ENCODE assay signal across 11 cellular contexts in the genomic region with DNA sequence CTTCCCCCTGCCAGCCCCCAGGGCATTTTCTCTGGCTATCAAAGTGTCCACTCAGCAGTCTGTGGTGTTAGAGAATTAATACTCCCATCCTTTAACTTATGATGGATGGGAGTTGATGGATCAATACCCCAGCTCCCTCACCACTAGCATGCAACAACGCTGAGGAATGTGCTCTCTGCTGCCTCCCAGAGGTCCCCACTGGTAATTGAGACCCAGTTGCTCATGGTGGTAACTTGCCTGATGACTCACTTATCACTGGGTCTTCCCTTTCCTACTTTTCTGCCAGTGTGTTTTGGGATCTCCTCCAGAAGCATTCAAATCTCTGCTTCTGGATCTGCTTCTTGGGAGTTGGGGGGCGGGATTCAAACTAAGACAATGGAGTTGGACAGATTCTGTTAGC. TPM values are rescaled to one million over a fixed set of nuclear protein-coding genes. Genes with fewer than 3 reads are reported as not detected.
DNase-seq lines count a peak whose midpoint lies in the region; ATAC-seq and TF ChIP-seq lines count a peak whose summit lies in the region.
"Had no signal": no experiment of that assay in that cellular context is flagged by ENCODE, and none has a peak within 500 bp of the region (broad histone marks: within the 10 kb centered on the region; RNA-seq: fewer than 3 reads in every experiment).

No MANE protein-coding gene starts in this region.

- H3K9me3 Mint-ChIP-seq in activated CD4-positive, alpha-beta T cell treated with anti-CD3 and anti-CD28 coated beads, Interleukin-2, amount 10 ng/mL, durations not matched to agents 7 days and 5 days, result peaks cover 14% of the 10 kb centered on the region
- H3K9me3 Mint-ChIP-seq in nephron progenitor cell, result peaks cover 8% of the 10 kb centered on the region
- H3K9me3 Mint-ChIP-seq in stimulated activated naive B cell treated with anti-CD40 and anti-IgM and Interleukin-4, amounts not matched to agents 10 μg/mL and 1 μg/mL and 100 μg/mL, for 72 hours, result peaks cover 9 to 13% of the 10 kb centered on the region in 2 donors

- no peak overlapping the region for H3K4me3 Mint-ChIP-seq in activated CD4-positive, alpha-beta T cell treated with anti-CD3 and anti-CD28 coated beads, Interleukin-2, amount 10 ng/mL, durations not matched to agents 7 days and 5 days
- no peak overlapping the region for H3K4me3 Mint-ChIP-seq in nephron progenitor cell
- no peak overlapping the region for H3K4me3 Mint-ChIP-seq in stimulated activated naive B cell treated with anti-CD40 and anti-IgM and Interleukin-4, amounts not matched to agents 10 μg/mL and 1 μg/mL and 100 μg/mL, for 72 hours
- H3K4me3 Mint-ChIP-seq: brain had no signal

- ATAC-seq in HG02870 (IDR thresholded peaks at IDR 0.05; ENCODE audit: unreplicated experiment), result no peak
- no peak for ATAC-seq in HG02610 (IDR thresholded peaks at IDR 0.05; ENCODE audit: unreplicated experiment)
- ATAC-seq in stimulated activated naive B cell treated with anti-CD40 and anti-IgM and Interleukin-4, amounts not matched to agents 10 μg/mL and 1 μg/mL and 100 μg/mL, for 72 hours (replicated peaks), result no peak

- POLR2A ChIA-PET in activated CD4-positive, alpha-beta T cell treated with anti-CD3 and anti-CD28 coated beads, Interleukin-2, amount 10 ng/mL, durations not matched to agents 7 days and 5 days (lab: Charles Lee), result no interaction called here

- H3K36me3 Mint-ChIP-seq in activated CD4-positive, alpha-beta T cell treated with anti-CD3 and anti-CD28 coated beads, Interleukin-2, amount 10 ng/mL, durations not matched to agents 7 days and 5 days (ENCODE audit: low read depth), result no peaks in the 10 kb centered on the region
- no peaks in the 10 kb centered on the region for H3K36me3 Mint-ChIP-seq in nephron progenitor cell (ENCODE audit: low read depth)
- peaks cover 3 to 6% of the 10 kb centered on the region in 2 donors for H3K36me3 Mint-ChIP-seq in stimulated activated naive B cell treated with anti-CD40 and anti-IgM and Interleukin-4, amounts not matched to agents 10 μg/mL and 1 μg/mL and 100 μg/mL, for 72 hours
- H3K36me3 Mint-ChIP-seq: brain had no signal

- peaks cover 12% of the 10 kb centered on the region for H3K9me3 ChIP-seq in WERI-Rb-1 (ENCODE audit: severe bottlenecking)

- CTCF ChIA-PET in activated CD4-positive, alpha-beta T cell treated with anti-CD3 and anti-CD28 coated beads, Interleukin-2, amount 10 ng/mL, durations not matched to agents 7 days and 5 days (lab: Charles Lee), result interaction anchor here (0.6 to 1.0 kb wide), 2 partner anchors 333 to 466 kb away, joined by 3 to 4 read pairs; no protein-coding TSS in a partner anchor

- TF ChIP-seq CTCF in HFF-Myc (IDR thresholded peaks at IDR 0.05; ENCODE audit: low read depth, low read length, missing control alignments) (peak; percentile 49), WERI-Rb-1 (IDR thresholded peaks at IDR 0.05; ENCODE audit: low read depth, low read length) (peak; percentile 58), nephron progenitor cell (IDR thresholded peaks at IDR 0.05) (peak; percentile 24)

- DNase-seq in activated CD4-positive, alpha-beta T cell treated with anti-CD3 and anti-CD28 coated beads, Interleukin-2, amount 10 ng/mL, durations not matched to agents 7 days and 5 days, result peak; percentile 9
- DNase-seq in activated CD4-positive, alpha-beta T cell treated with anti-CD3 and anti-CD28 coated beads, Interleukin-2, amount 50 U/mL, for 1 hour, result no peak
- DNase-seq in HFF-Myc (ENCODE audit: extremely low read depth, low read depth), result peak; percentile 15
- no peak for DNase-seq in WERI-Rb-1
- peak; percentile 40 for DNase-seq in nephron progenitor cell
- DNase-seq in stimulated activated naive B cell treated with anti-CD40 and anti-IgM and Interleukin-4, amounts not matched to agents 10 μg/mL and 1 μg/mL and 100 μg/mL, for 72 hours, result no peak
- DNase-seq: SHP77 had no signal

- no peak overlapping the region for H3K4me3 ChIP-seq in HFF-Myc (replicated peaks; ENCODE audit: low read depth, low read length)
- H3K4me3 ChIP-seq in WERI-Rb-1 (ENCODE audit: low read depth, low read length), result no peak overlapping the region
- H3K4me3 ChIP-seq: lung had no signal

- H3K27me3 ChIP-seq in WERI-Rb-1 (ENCODE audit: insufficient read depth, low read depth, severe bottlenecking), result peaks cover 19% of the 10 kb centered on the region

- no peak overlapping the region for H3K27ac Mint-ChIP-seq in activated CD4-positive, alpha-beta T cell treated with anti-CD3 and anti-CD28 coated beads, Interleukin-2, amount 10 ng/mL, durations not matched to agents 7 days and 5 days
- no peak overlapping the region for H3K27ac Mint-ChIP-seq in nephron progenitor cell
- H3K27ac Mint-ChIP-seq in stimulated activated naive B cell treated with anti-CD40 and anti-IgM and Interleukin-4, amounts not matched to agents 10 μg/mL and 1 μg/mL and 100 μg/mL, for 72 hours, result no peak overlapping the region
- H3K27ac Mint-ChIP-seq: brain had no signal

- no peaks in the 10 kb centered on the region for H3K4me1 Mint-ChIP-seq in activated CD4-positive, alpha-beta T cell treated with anti-CD3 and anti-CD28 coated beads, Interleukin-2, amount 10 ng/mL, durations not matched to agents 7 days and 5 days
- no peaks in the 10 kb centered on the region for H3K4me1 Mint-ChIP-seq in nephron progenitor cell
- no peaks in the 10 kb centered on the region for H3K4me1 Mint-ChIP-seq in stimulated activated naive B cell treated with anti-CD40 and anti-IgM and Interleukin-4, amounts not matched to agents 10 μg/mL and 1 μg/mL and 100 μg/mL, for 72 hours
- H3K4me1 Mint-ChIP-seq: brain had no signal

- no peak overlapping the region for H3K27ac ChIP-seq in WERI-Rb-1

- H3K36me3 ChIP-seq in WERI-Rb-1, result no peaks in the 10 kb centered on the region

- H3K27me3 Mint-ChIP-seq in activated CD4-positive, alpha-beta T cell treated with anti-CD3 and anti-CD28 coated beads, Interleukin-2, amount 10 ng/mL, durations not matched to agents 7 days and 5 days, result no peaks in the 10 kb centered on the region
- peaks cover 30% of the 10 kb centered on the region for H3K27me3 Mint-ChIP-seq in nephron progenitor cell (ENCODE audit: low read depth, poor library complexity)
- peaks cover 43 to 57% of the 10 kb centered on the region in 2 donors for H3K27me3 Mint-ChIP-seq in stimulated activated naive B cell treated with anti-CD40 and anti-IgM and Interleukin-4, amounts not matched to agents 10 μg/mL and 1 μg/mL and 100 μg/mL, for 72 hours

RNA-seq across cellular contexts. Expression of gene CACNA1A, which starts 20.3 kb away (rescaled TPM):
- total RNA-seq in activated CD4-positive, alpha-beta T cell treated with anti-CD3 and anti-CD28 coated beads, Interleukin-2, amount 10 ng/mL, durations not matched to agents 7 days and 5 days, result 1 to 10 TPM in 1 of 2 experiments, under 1 TPM in 1; 0.82 to 1.3 TPM

Comparison
In these comparisons a context has a peak if more than half of its experiments do, and no peak if none do; other contexts are left out.
1. DNase-seq: peak in activated CD4-positive, alpha-beta T cell treated with anti-CD3 and anti-CD28 coated beads, Interleukin-2, amount 10 ng/mL, durations not matched to agents 7 days and 5 days (single experiment), HFF-Myc (single experiment) and nephron progenitor cell (single experiment); none in activated CD4-positive, alpha-beta T cell treated with anti-CD3 and anti-CD28 coated beads, Interleukin-2, amount 50 U/mL, for 1 hour (single experiment), WERI-Rb-1 (single experiment) and stimulated activated naive B cell treated with anti-CD40 and anti-IgM and Interleukin-4, amounts not matched to agents 10 μg/mL and 1 μg/mL and 100 μg/mL, for 72 hours (single experiment).
2. Peak in every context shown above with its lines, with median percentiles within 50 percentile points of each other: CTCF ChIP-seq.